Comparison of ENCODE assay signal across 12 cellular contexts in the genomic region with DNA sequence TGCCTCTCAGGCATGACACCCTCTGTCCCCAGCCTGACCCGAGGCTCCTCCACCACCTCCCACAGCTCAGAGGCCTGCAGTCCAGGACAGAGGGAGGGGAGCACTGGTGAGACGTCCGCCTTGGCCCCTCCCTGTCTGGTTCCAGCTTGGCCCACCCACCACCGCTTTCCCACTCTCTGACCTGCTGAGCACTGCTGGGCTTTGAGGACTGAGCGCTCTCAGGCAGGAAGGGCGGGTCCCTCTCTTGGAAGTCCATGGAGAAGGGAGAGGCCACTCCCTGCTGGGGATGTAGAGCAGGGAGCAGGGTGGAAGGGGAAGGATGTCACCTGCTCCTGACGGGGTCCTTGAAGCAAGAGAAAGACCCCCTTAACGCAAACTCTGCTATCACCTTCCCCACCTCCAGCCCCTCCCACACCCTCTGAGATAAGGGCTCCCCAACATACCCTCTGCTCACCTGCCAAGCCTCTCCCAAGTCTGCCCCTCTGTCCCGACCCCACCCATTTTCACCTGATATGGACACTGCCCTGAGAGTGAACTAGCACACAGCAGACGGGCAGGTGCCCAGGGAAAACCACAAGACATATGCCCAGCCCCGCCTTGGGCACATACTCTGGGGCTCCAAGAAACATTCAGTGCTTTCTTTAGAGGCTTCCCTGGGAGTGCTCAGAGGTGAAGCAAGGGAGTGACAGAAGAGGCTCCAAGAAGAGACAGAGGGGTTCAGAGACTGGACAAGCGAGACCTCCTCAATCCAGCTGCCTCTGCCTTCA. TPM values are rescaled to one million over a fixed set of nuclear protein-coding genes. Genes with fewer than 3 reads are reported as not detected.
A peak's percentile ranks its signal among the peaks of the same experiment; 100 is the strongest.
DNase-seq lines count a peak whose midpoint lies in the region; ATAC-seq and TF ChIP-seq lines count a peak whose summit lies in the region.
"Had no signal": no experiment of that assay in that cellular context is flagged by ENCODE, and none has a peak within 500 bp of the region (broad histone marks: within the 10 kb centered on the region; RNA-seq: fewer than 3 reads in every experiment).

No MANE protein-coding gene starts in this region.

- no peaks in the 10 kb centered on the region for H3K9me3 Mint-ChIP-seq in HFFc6
- no peaks in the 10 kb centered on the region for H3K9me3 Mint-ChIP-seq in activated naive CD8-positive, alpha-beta T cell treated with anti-CD3 and anti-CD28 coated beads for 36 hours

- no peaks in the 10 kb centered on the region; the same call in 1 of the 2 replicates for H3K36me3 Mint-ChIP-seq in HFFc6 (ENCODE audit: low read depth)
- peaks cover 5% of the 10 kb centered on the region for H3K36me3 Mint-ChIP-seq in activated naive CD8-positive, alpha-beta T cell treated with anti-CD3 and anti-CD28 coated beads for 36 hours

- ATAC-seq in GM18870 (IDR thresholded peaks at IDR 0.05; ENCODE audit: unreplicated experiment): no peak

- H3K27ac ChIP-seq in A673 (ENCODE audit: low read depth, low read length, poor library complexity, severe bottlenecking) (no peak overlapping the region), tibial artery (peak overlapping the region in 1 of 2 donors; percentile 65), spleen (peak overlapping the region in 2 of 8 donors; percentile 77 to 85)

- peak overlapping the region; percentile 94 for H3K4me3 Mint-ChIP-seq in HFFc6
- peak overlapping the region; percentile 96 for H3K4me3 Mint-ChIP-seq in activated naive CD8-positive, alpha-beta T cell treated with anti-CD3 and anti-CD28 coated beads for 36 hours

- TF ChIP-seq POLR2A in spleen (IDR thresholded peaks at IDR 0.05): no peak

- H3K27ac Mint-ChIP-seq in HFFc6: no peak overlapping the region
- peak overlapping the region; percentile 79 for H3K27ac Mint-ChIP-seq in activated naive CD8-positive, alpha-beta T cell treated with anti-CD3 and anti-CD28 coated beads for 36 hours

- BruUV-seq in A673 (replicated peaks; lab: Mats Ljungman, UMichigan): no TSS peak

- WGBS in spleen, 5 donors: 60 to 76% (median 72%) methylated on average over 12 of the region's 12 CpGs

- no peaks in the 10 kb centered on the region for H3K9me3 ChIP-seq in A673 (ENCODE audit: low read depth, low read length, poor library complexity, severe bottlenecking)
- no peaks in the 10 kb centered on the region for H3K9me3 ChIP-seq in mucosa of stomach (ENCODE audit: control insufficient read depth, low read length)
- no peaks in the 10 kb centered on the region for H3K9me3 ChIP-seq in tibial artery
- no peaks in the 10 kb centered on the region for H3K9me3 ChIP-seq in spleen
- H3K9me3 ChIP-seq: body of pancreas had no signal

- DNase-seq in A673 (ENCODE audit: low spot score) (no peak), HFFc6 (no peak), tibial artery (no peak), spleen (no peak), pons (ENCODE audit: low spot score) (no peak)
- no peak for DNase-seq in activated naive CD8-positive, alpha-beta T cell treated with anti-CD3 and anti-CD28 coated beads for 36 hours
- DNase-seq: DMS53, NCI-H1436, T-helper 9 cell had no signal

- H3K36me3 ChIP-seq in A673 (ENCODE audit: insufficient read depth, low read length, poor library complexity, severe bottlenecking): no peaks in the 10 kb centered on the region
- peaks cover 50% of the 10 kb centered on the region for H3K36me3 ChIP-seq in mucosa of stomach (ENCODE audit: control insufficient read depth, insufficient read depth, low read length)
- peaks cover 20 to 68% (median 59%) of the 10 kb centered on the region in 3 donors for H3K36me3 ChIP-seq in tibial artery
- H3K36me3 ChIP-seq in spleen: peaks cover 5 to 74% (median 62%) of the 10 kb centered on the region in 6 donors

- H3K4me1 ChIP-seq in A673 (ENCODE audit: insufficient read depth, low read length, poor library complexity, severe bottlenecking): peaks cover 7% of the 10 kb centered on the region
- H3K4me1 ChIP-seq in mucosa of stomach (ENCODE audit: control insufficient read depth, insufficient read depth, low read length): peaks cover 52% of the 10 kb centered on the region
- H3K4me1 ChIP-seq in tibial artery: peaks cover 6 to 27% (median 16%) of the 10 kb centered on the region in 4 donors
- H3K4me1 ChIP-seq in spleen: peaks cover 19 to 38% (median 32%) of the 10 kb centered on the region in 6 donors

- peak overlapping the region; percentile 94 for H3K9ac ChIP-seq in mucosa of stomach (ENCODE audit: low read length)

- TF ChIP-seq CTCF in A673 (conservative IDR thresholded peaks at IDR 0.05; ENCODE audit: low read depth, low read length) (no peak), HFFc6 (IDR thresholded peaks at IDR 0.05) (no peak), tibial artery (IDR thresholded peaks at IDR 0.05) (no peak), spleen (IDR thresholded peaks at IDR 0.05 in 8 of 11, conservative IDR thresholded peaks at IDR 0.05 in 3 of 11) (no peak)

- CTCF ChIA-PET in A673 (lab: Charles Lee): no interaction called here

- POLR2A ChIA-PET in A673 (lab: Charles Lee; ENCODE audit: low non-redundant PET): no interaction called here

- intact Hi-C loops in A673 (cut with micrococcal nuclease; ENCODE audit: unreplicated experiment) (no loop called here), tibial artery (cut with DNase I; ENCODE audit: low total_unique reads) (no loop called here), spleen (cut with DNase I; ENCODE audit: low total_unique reads) (no loop called here)

- peaks cover 30% of the 10 kb centered on the region for H3K4me1 Mint-ChIP-seq in HFFc6 (ENCODE audit: low read depth)
- peaks cover 18% of the 10 kb centered on the region for H3K4me1 Mint-ChIP-seq in activated naive CD8-positive, alpha-beta T cell treated with anti-CD3 and anti-CD28 coated beads for 36 hours

- H3K4me3 ChIP-seq in A673 (ENCODE audit: low read depth, low read length, poor library complexity, severe bottlenecking) (peak overlapping the region; percentile 60), mucosa of stomach (ENCODE audit: low read length) (peak overlapping the region; percentile 98), tibial artery (no peak overlapping the region), spleen (peak overlapping the region in 4 of 8 donors; percentile 65 to 94 (median 74))

- H3K27me3 Mint-ChIP-seq in HFFc6 (ENCODE audit: insufficient read depth): peaks cover under 1% of the 10 kb centered on the region; the same call in 1 of the 2 replicates
- no peaks in the 10 kb centered on the region for H3K27me3 Mint-ChIP-seq in activated naive CD8-positive, alpha-beta T cell treated with anti-CD3 and anti-CD28 coated beads for 36 hours

- H3K27me3 ChIP-seq in A673 (replicated peaks; ENCODE audit: insufficient read depth, low read depth, low read length, poor library complexity) (no peaks in the 10 kb centered on the region), mucosa of stomach (ENCODE audit: control insufficient read depth, insufficient read depth, low read length) (no peaks in the 10 kb centered on the region), tibial artery (no peaks in the 10 kb centered on the region), spleen (replicated peaks in 1 of 7) (no peaks in the 10 kb centered on the region)
- H3K27me3 ChIP-seq: body of pancreas had no signal

RNA-seq across cellular contexts. Expression of gene OSBPL7, which starts 1.4 kb away (rescaled TPM):
- total RNA-seq in A673 (2021) (9.1 TPM in 2 replicates), spleen (10 to 100 TPM; 17.3 to 33.3 (median 23.0) TPM)
- 10 to 100 TPM in 2 of 6 experiments, 1 to 10 TPM in 4; 7.0 to 10.7 (median 9.2) TPM for total RNA-seq in HFFc6 (2021; fragmentation: NEBNext Ultra II Directional; extraction: Animal tissue kit (Norgen Biotek cat#: 25700))
- 10 to 100 TPM; 12.1 to 12.5 TPM for total RNA-seq in activated naive CD8-positive, alpha-beta T cell treated with anti-CD3 and anti-CD28 coated beads for 36 hours
- polyA plus RNA-seq in spleen: 10 to 100 TPM in 2 of 3 donors, 1 to 10 TPM in 1; 7.7 to 17.7 (median 10.7) TPM

RNA-seq across cellular contexts. Expression of gene MRPL10, which starts 11.1 kb away (rescaled TPM):
- total RNA-seq in A673 (2021) (30.5 and 42.0 TPM in 2 replicates), spleen (10 to 100 TPM; 24.4 to 46.1 (median 32.2) TPM)
- 10 to 100 TPM; 39.4 to 48.0 (median 43.7) TPM for total RNA-seq in HFFc6 (2021; fragmentation: NEBNext Ultra II Directional; extraction: Animal tissue kit (Norgen Biotek cat#: 25700))
- total RNA-seq in activated naive CD8-positive, alpha-beta T cell treated with anti-CD3 and anti-CD28 coated beads for 36 hours: 10 to 100 TPM; 70.0 to 75.2 TPM
- polyA plus RNA-seq in spleen: 10 to 100 TPM; 27.2 to 42.3 (median 36.2) TPM

RNA-seq across cellular contexts. Expression of gene LRRC46, which starts 11.3 kb away (rescaled TPM):
- 1.1 and 1.3 TPM in 2 replicates for total RNA-seq in A673 (2021)
- 1 to 10 TPM in 1 of 6 experiments, under 1 TPM in 5; 0.41 to 1.1 (median 0.83) TPM for total RNA-seq in HFFc6 (2021; fragmentation: NEBNext Ultra II Directional; extraction: Animal tissue kit (Norgen Biotek cat#: 25700))
- under 1 TPM; 0.46 to 0.68 TPM for total RNA-seq in activated naive CD8-positive, alpha-beta T cell treated with anti-CD3 and anti-CD28 coated beads for 36 hours
- 1 to 10 TPM in 3 of 7 donors, under 1 TPM in 4; 0.42 to 1.3 (median 0.66) TPM for total RNA-seq in spleen
- polyA plus RNA-seq in spleen: 1 to 10 TPM; 1.0 to 1.4 (median 1.2) TPM
- total RNA-seq: body of pancreas had no signal

RNA-seq across cellular contexts. Expression of gene SCRN2, which starts 20.9 kb away (rescaled TPM):
- total RNA-seq in A673 (2021) (6.2 and 11.2 TPM in 2 replicates), spleen (10 to 100 TPM; 37.5 to 59.4 (median 49.0) TPM)
- total RNA-seq in HFFc6 (2021; fragmentation: NEBNext Ultra II Directional; extraction: Animal tissue kit (Norgen Biotek cat#: 25700)): 10 to 100 TPM; 33.9 to 46.6 (median 39.1) TPM
- total RNA-seq in activated naive CD8-positive, alpha-beta T cell treated with anti-CD3 and anti-CD28 coated beads for 36 hours: 10 to 100 TPM; 15.3 to 17.1 TPM
- polyA plus RNA-seq in spleen: 10 to 100 TPM; 38.9 to 58.0 (median 50.4) TPM

RNA-seq across cellular contexts. Expression of gene SP6, which starts 30.8 kb away (rescaled TPM):
- 0.15 and 0.66 TPM in 2 replicates for total RNA-seq in A673 (2021)
- 1 to 10 TPM in 4 of 6 experiments, under 1 TPM in 2; 0.45 to 1.2 (median 1.1) TPM for total RNA-seq in HFFc6 (2021; fragmentation: NEBNext Ultra II Directional; extraction: Animal tissue kit (Norgen Biotek cat#: 25700))
- total RNA-seq in activated naive CD8-positive, alpha-beta T cell treated with anti-CD3 and anti-CD28 coated beads for 36 hours: not detected
- 1 to 10 TPM in 5 of 7 donors, under 1 TPM in 2; 0.19 to 3.0 (median 2.0) TPM for total RNA-seq in spleen
- polyA plus RNA-seq in spleen: under 1 TPM; 0.11 to 0.90 (median 0.27) TPM

Comparison
In these comparisons a context has a peak if more than half of its experiments do, and no peak if none do; other contexts are left out.
1. H3K4me3 ChIP-seq: peak in A673 (single experiment) and mucosa of stomach (single experiment); none in tibial artery (0 of 2).